Comparison of ENCODE assay signal across 13 cellular contexts in the genomic region with DNA sequence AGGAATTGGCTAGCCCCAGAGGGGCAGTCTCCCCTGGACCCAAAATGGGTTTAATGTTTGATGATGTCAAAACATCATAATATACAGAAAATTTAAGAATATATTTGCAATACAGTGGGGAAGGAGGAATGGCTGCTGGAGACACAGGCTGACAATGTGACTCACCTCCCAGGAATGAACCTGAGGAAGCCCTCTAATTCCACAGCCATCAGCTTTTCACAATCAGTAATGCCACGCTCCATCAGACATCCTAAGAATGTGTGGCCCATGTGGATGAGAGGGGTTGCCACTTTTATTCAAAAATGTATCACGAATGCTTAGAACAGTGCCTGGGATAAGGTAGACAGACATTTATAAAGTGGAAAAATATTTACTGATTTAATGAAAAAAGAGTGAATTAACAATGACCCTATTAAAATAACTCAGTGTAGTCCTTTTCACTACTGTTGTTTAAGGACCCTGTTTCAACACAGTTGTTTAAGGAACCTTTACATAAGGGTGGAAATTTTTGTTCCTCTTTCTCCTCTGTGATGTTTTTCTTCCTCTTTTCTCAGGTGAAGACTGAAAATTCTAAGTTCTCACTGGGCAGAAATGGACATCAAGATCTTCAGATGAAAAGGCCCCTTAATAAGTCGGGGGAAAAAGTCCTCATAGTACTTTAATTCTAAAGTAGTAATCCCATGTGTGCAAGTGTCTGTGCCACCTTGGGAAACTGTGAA. TPM values are rescaled to one million over a fixed set of nuclear protein-coding genes. Genes with fewer than 3 reads are reported as not detected.
DNase-seq lines count a peak whose midpoint lies in the region; FAIRE-seq and TF ChIP-seq lines count a peak whose summit lies in the region.
"Had no signal": no experiment of that assay in that cellular context is flagged by ENCODE, and none has a peak within 500 bp of the region (broad histone marks: within the 10 kb centered on the region; RNA-seq: fewer than 3 reads in every experiment).

No MANE protein-coding gene starts in this region.

- H2AFZ ChIP-seq in SU-DHL-6 (ENCODE audit: low read depth, low read length, severe bottlenecking), result peak overlapping the region; percentile 4

- H3K36me3 ChIP-seq in breast epithelium, result no peaks in the 10 kb centered on the region
- no peaks in the 10 kb centered on the region for H3K36me3 ChIP-seq in SU-DHL-6 (ENCODE audit: low read length)
- H3K36me3 ChIP-seq in thyroid gland, result no peaks in the 10 kb centered on the region

- H3K4me1 ChIP-seq in breast epithelium (no peaks in the 10 kb centered on the region), thyroid gland (no peaks in the 10 kb centered on the region)

- no peaks in the 10 kb centered on the region for H3K4me1 Mint-ChIP-seq in MCF 10A (ENCODE audit: insufficient read depth, unreplicated experiment)
- H3K4me1 Mint-ChIP-seq in type B pancreatic cell (ENCODE audit: unreplicated experiment), result peaks cover 3% of the 10 kb centered on the region
- H3K4me1 Mint-ChIP-seq: immature natural killer cell had no signal

- intact Hi-C loops in MCF 10A (cut with micrococcal nuclease) (no loop called here), breast epithelium (cut with DNase I; ENCODE audit: low total_unique reads) (no loop called here), thyroid gland (cut with DNase I) (no loop called here)

- H3K4me3 Mint-ChIP-seq in MCF 10A (ENCODE audit: unreplicated experiment) (no peak overlapping the region), type B pancreatic cell (no peak overlapping the region)
- H3K4me3 Mint-ChIP-seq: activated CD8-positive, alpha-beta T cell treated with anti-CD3 and anti-CD28 coated beads for 36 hours; immature natural killer cell had no signal

- no peak overlapping the region for H3K4me3 ChIP-seq in breast epithelium
- H3K4me3 ChIP-seq in SU-DHL-6 (ENCODE audit: insufficient read depth, low read length, poor library complexity, severe bottlenecking), result peak overlapping the region; percentile 8
- no peak overlapping the region for H3K4me3 ChIP-seq in foreskin fibroblast (ENCODE audit: low read depth in 1 of 2, low read length in 2 of 2)
- H3K4me3 ChIP-seq in thyroid gland (replicated peaks in 1 of 3), result no peak overlapping the region
- H3K4me3 ChIP-seq: testis had no signal

- BruUV-seq in MCF 10A (replicated peaks; lab: Mats Ljungman, UMichigan), result no TSS peak

- no peaks in the 10 kb centered on the region for H3K9me3 ChIP-seq in breast epithelium
- H3K9me3 ChIP-seq in SU-DHL-6 (ENCODE audit: insufficient read depth, low read length), result no peaks in the 10 kb centered on the region
- no peaks in the 10 kb centered on the region for H3K9me3 ChIP-seq in thyroid gland
- H3K9me3 ChIP-seq: testis had no signal

- no peaks in the 10 kb centered on the region for H3K9me2 ChIP-seq in SU-DHL-6 (replicated peaks; ENCODE audit: insufficient read depth, low read length)

- H3K9me3 Mint-ChIP-seq in MCF 10A (ENCODE audit: unreplicated experiment) (no peaks in the 10 kb centered on the region), type B pancreatic cell (no peaks in the 10 kb centered on the region)
- H3K9me3 Mint-ChIP-seq: activated CD8-positive, alpha-beta T cell treated with anti-CD3 and anti-CD28 coated beads for 36 hours; immature natural killer cell had no signal

- whole genome bisulfite sequencing in thyroid gland, 2 donors, result 80 to 92% methylated on average over 3 of the region's 3 CpGs

- TF ChIP-seq POLR2A in breast epithelium (IDR thresholded peaks at IDR 0.05) (no peak), GM12892 (IDR thresholded peaks at IDR 0.05; ENCODE audit: low read depth, low read length) (no peak), thyroid gland (IDR thresholded peaks at IDR 0.05) (no peak)

- FAIRE-seq in urothelium cell line (lab: Jason Lieb, UNC) (no peak), GM12892 (lab: Jason Lieb, UNC) (no peak)

- no peaks in the 10 kb centered on the region for H4K20me1 ChIP-seq in SU-DHL-6 (ENCODE audit: low read depth, low read length)

- H3K36me3 Mint-ChIP-seq in MCF 10A (ENCODE audit: insufficient read depth, unreplicated experiment) (no peaks in the 10 kb centered on the region), type B pancreatic cell (no peaks in the 10 kb centered on the region)

- H3K27me3 ChIP-seq in breast epithelium (no peaks in the 10 kb centered on the region), SU-DHL-6 (ENCODE audit: low read length) (no peaks in the 10 kb centered on the region), thyroid gland (no peaks in the 10 kb centered on the region)
- H3K27me3 ChIP-seq: testis had no signal

- POLR2A ChIA-PET in MCF 10A (lab: Yijun Ruan, JAX), result no interaction called here

- no peak overlapping the region for H3K27ac Mint-ChIP-seq in MCF 10A (ENCODE audit: low read depth, unreplicated experiment)
- no peak overlapping the region for H3K27ac Mint-ChIP-seq in type B pancreatic cell
- H3K27ac Mint-ChIP-seq: activated CD8-positive, alpha-beta T cell treated with anti-CD3 and anti-CD28 coated beads for 36 hours; immature natural killer cell had no signal

- H3F3A ChIP-seq in SU-DHL-6 (ENCODE audit: insufficient read depth), result peaks cover 48% of the 10 kb centered on the region

- H3K27me3 Mint-ChIP-seq in MCF 10A (ENCODE audit: insufficient read depth, unreplicated experiment) (no peaks in the 10 kb centered on the region), type B pancreatic cell (peaks cover 4% of the 10 kb centered on the region)

- DNase-seq in MCF 10A (ENCODE audit: unreplicated experiment) (peak; percentile 63), breast epithelium (ENCODE audit: low spot score in 2 of 2) (no peak), foreskin fibroblast (peak; percentile 10 to 41), urothelium cell line (ENCODE audit: low spot score) (peak; percentile 87), type B pancreatic cell (ENCODE audit: extremely low spot score, unreplicated experiment) (no peak), GM12892 (ENCODE audit: insufficient read length) (no peak), thyroid gland (no peak)
- DNase-seq: 8988T; activated CD8-positive, alpha-beta T cell treated with anti-CD3 and anti-CD28 coated beads for 36 hours; immature natural killer cell; testis had no signal

- CTCF ChIA-PET in MCF 10A (lab: Yijun Ruan, JAX), result interaction anchor here (0.6 kb wide), 1 partner anchor 35 kb away, joined by 3 read pairs; no protein-coding TSS in a partner anchor

- H3K9ac ChIP-seq in SU-DHL-6 (ENCODE audit: low read length), result peak overlapping the region; percentile 51

- peak overlapping the region; percentile 58 for H3K4me2 ChIP-seq in SU-DHL-6 (ENCODE audit: low read depth, low read length, poor library complexity, severe bottlenecking)

- TF ChIP-seq CTCF in MCF 10A (IDR thresholded peaks at IDR 0.05; ENCODE audit: unreplicated experiment), result no peak
- no peak for TF ChIP-seq CTCF in breast epithelium (IDR thresholded peaks at IDR 0.05)
- TF ChIP-seq CTCF in SU-DHL-6 (IDR thresholded peaks at IDR 0.05; ENCODE audit: insufficient read depth, low read length, poor library complexity, severe bottlenecking), result no peak
- TF ChIP-seq CTCF in foreskin fibroblast (IDR thresholded peaks at IDR 0.05; ENCODE audit: low read depth, low read length), result no peak
- TF ChIP-seq CTCF in type B pancreatic cell (conservative IDR thresholded peaks at IDR 0.05), result no peak
- no peak for TF ChIP-seq CTCF in thyroid gland (IDR thresholded peaks at IDR 0.05)

- H3K27ac ChIP-seq in breast epithelium (no peak overlapping the region), SU-DHL-6 (ENCODE audit: low read depth, low read length) (peak overlapping the region; percentile 94), thyroid gland (no peak overlapping the region)
- H3K27ac ChIP-seq: testis had no signal

- H3K79me2 ChIP-seq in SU-DHL-6 (ENCODE audit: insufficient read depth, low read length), result no peaks in the 10 kb centered on the region

RNA-seq across cellular contexts. Expression of a gene that starts 17.5 kb away (rescaled TPM):
- total RNA-seq in MCF 10A (2022) (not detected in 2 replicates), breast epithelium (1 to 10 TPM in 1 of 3 donors, under 1 TPM in 2; 0.32 to 1.5 (median 0.66) TPM), type B pancreatic cell (ENCODE audit: low replicate concordance) (4.0 and 4.1 TPM in 2 replicates), thyroid gland (1 to 10 TPM in 2 of 4 donors, under 1 TPM in 2; 0.27 to 4.7 (median 1.1) TPM)
- polyA plus RNA-seq in GM12892 (2012; ENCODE audit: missing spikeins), result 0.89 TPM
- total RNA-seq: activated CD8-positive, alpha-beta T cell treated with anti-CD3 and anti-CD28 coated beads for 36 hours; HT-29 had no signal

Comparison
In these comparisons a context has a peak if more than half of its experiments do, and no peak if none do; other contexts are left out.
1. DNase-seq: peak in MCF 10A (single experiment), foreskin fibroblast (2 of 2) and urothelium cell line (single experiment); none in breast epithelium (0 of 2), type B pancreatic cell (single experiment), GM12892 (single experiment) and thyroid gland (0 of 2).